22 cellular contexts compared by ENCODE assay signal in genomic region chr9:83006378-83006777, GRCh38. TPM values are rescaled to one million over a fixed set of nuclear protein-coding genes. Genes with fewer than 3 reads are reported as not detected.
A peak's percentile ranks its signal among the peaks of the same experiment; 100 is the strongest.
DNase-seq lines count a peak whose midpoint lies in the region; ATAC-seq and TF ChIP-seq lines count a peak whose summit lies in the region.
"Had no signal": no experiment of that assay in that cellular context is flagged by ENCODE, and none has a peak within 500 bp of the region (broad histone marks: within the 10 kb centered on the region; RNA-seq: fewer than 3 reads in every experiment).

No MANE protein-coding gene starts in this region.

- H3T11ph ChIP-seq in H9 (ENCODE audit: low read length), result no peak overlapping the region

- peaks cover 6% of the 10 kb centered on the region for H3K27me3 Mint-ChIP-seq in memory B cell
- no peaks in the 10 kb centered on the region for H3K27me3 Mint-ChIP-seq in H9 (ENCODE audit: low read depth)
- H3K27me3 Mint-ChIP-seq: activated T-cell treated with anti-CD3 and anti-CD28 coated beads, Interleukin-2, amount 50 U/mL, for 24 hours had no signal

- no peak overlapping the region for H2BK15ac ChIP-seq in H9 (ENCODE audit: low read depth, low read length)

- H2AFZ ChIP-seq in H9 (ENCODE audit: low read length), result no peak overlapping the region

- H3K56ac ChIP-seq in H9 (ENCODE audit: insufficient read length, low read depth, low read length), result no peak overlapping the region

- no peak for DNase-seq in memory B cell (ENCODE audit: low spot score in 2 of 2)
- no peak for DNase-seq in H9
- DNase-seq in stimulated activated naive CD4-positive, alpha-beta T cell treated with Interleukin-2 at 50 U/mL for 16 hours (lab: John Stamatoyannopoulos, UW), result no peak
- DNase-seq: activated CD4-positive, alpha-beta T cell treated with anti-CD3 and anti-CD28 coated beads, Interleukin-2, amount 50 U/mL, for 4 hours; activated T-cell treated with anti-CD3 and anti-CD28 coated beads, Interleukin-2, amount 50 U/mL, for 24 hours; Caco-2; foreskin keratinocyte; H7; hypothalamus; NCI-H1436; spleen had no signal

- no peak overlapping the region for H3K14ac ChIP-seq in H9 (ENCODE audit: insufficient read depth, low read length)

- H4K8ac ChIP-seq in H9 (replicated peaks; ENCODE audit: insufficient read length, low read depth, low read length), result no peak overlapping the region

- H3K4me3 Mint-ChIP-seq in memory B cell (no peak overlapping the region), H9 (no peak overlapping the region)
- H3K4me3 Mint-ChIP-seq: activated naive CD8-positive, alpha-beta T cell; activated T-cell treated with anti-CD3 and anti-CD28 coated beads, Interleukin-2, amount 50 U/mL, for 24 hours; brain; mesothelial cell of epicardium had no signal

- H3K23ac ChIP-seq in H9 (ENCODE audit: insufficient read length, low read depth, low read length), result no peak overlapping the region

- H3K4ac ChIP-seq in H9 (ENCODE audit: low read depth, low read length), result no peak overlapping the region

- no peaks in the 10 kb centered on the region for H3K79me2 ChIP-seq in H9 (ENCODE audit: insufficient read depth, low read length)

- H2AK5ac ChIP-seq in H9 (ENCODE audit: insufficient read length, low read length), result no peak overlapping the region

- H3K4me2 ChIP-seq in H9 (ENCODE audit: insufficient read depth, insufficient read length, low read length), result no peak overlapping the region
- H3K4me2 ChIP-seq: KMS-11 had no signal

- ATAC-seq in GM18868 (IDR thresholded peaks at IDR 0.05; ENCODE audit: unreplicated experiment), result peak; percentile 95
- peak; percentile 61 for ATAC-seq in GM21717 (IDR thresholded peaks at IDR 0.05; ENCODE audit: unreplicated experiment)
- peak; percentile 64 for ATAC-seq in HG03442 (IDR thresholded peaks at IDR 0.05; ENCODE audit: unreplicated experiment)
- ATAC-seq in memory B cell (ENCODE audit: low read depth), result peak; percentile 82
- no peak for ATAC-seq in HG02852 (IDR thresholded peaks at IDR 0.05; ENCODE audit: unreplicated experiment)
- ATAC-seq in GM19023 (IDR thresholded peaks at IDR 0.05; ENCODE audit: unreplicated experiment), result no peak
- ATAC-seq: foreskin keratinocyte had no signal

- H4K20me1 ChIP-seq in H9 (ENCODE audit: control insufficient read depth, insufficient read depth, insufficient read length), result no peaks in the 10 kb centered on the region

- no peak overlapping the region for H3K27ac Mint-ChIP-seq in memory B cell
- H3K27ac Mint-ChIP-seq in H9, result no peak overlapping the region
- H3K27ac Mint-ChIP-seq: activated naive CD8-positive, alpha-beta T cell; activated T-cell treated with anti-CD3 and anti-CD28 coated beads, Interleukin-2, amount 50 U/mL, for 24 hours; brain; mesothelial cell of epicardium had no signal

- H3K36me3 Mint-ChIP-seq in memory B cell (no peaks in the 10 kb centered on the region), H9 (ENCODE audit: insufficient read depth in 1 of 3, low read depth in 3 of 3) (no peaks in the 10 kb centered on the region)
- H3K36me3 Mint-ChIP-seq: activated naive CD8-positive, alpha-beta T cell; brain; mesothelial cell of epicardium had no signal

- H2BK120ac ChIP-seq in H9 (ENCODE audit: low read depth, low read length, poor library complexity, severe bottlenecking), result no peak overlapping the region

- TF ChIP-seq CTCF in H9 (conservative IDR thresholded peaks at IDR 0.05), result no peak

- H3K4me1 Mint-ChIP-seq in memory B cell (no peaks in the 10 kb centered on the region), H9 (no peaks in the 10 kb centered on the region)
- H3K4me1 Mint-ChIP-seq: brain had no signal

- no peaks in the 10 kb centered on the region for H3K27me3 ChIP-seq in H9 (ENCODE audit: insufficient read depth, low read length)
- H3K27me3 ChIP-seq: foreskin keratinocyte, spleen, tibial nerve had no signal

- no peak overlapping the region for H3K27ac ChIP-seq in H9 (ENCODE audit: insufficient read length, low read depth, low read length)
- H3K27ac ChIP-seq: foreskin keratinocyte, KMS-11, RWPE1, spleen, tibial nerve had no signal

- H3K79me1 ChIP-seq in H9 (ENCODE audit: insufficient read depth, low read depth, low read length, poor library complexity, severe bottlenecking), result no peaks in the 10 kb centered on the region

- no peak overlapping the region for H4K91ac ChIP-seq in H9 (ENCODE audit: insufficient read length, low read depth, low read length)

- no peak overlapping the region for H4K5ac ChIP-seq in H9 (ENCODE audit: insufficient read length, low read depth, low read length)

- H3K9me3 ChIP-seq in H9 (ENCODE audit: control insufficient read depth, low read depth, low read length), result no peaks in the 10 kb centered on the region
- H3K9me3 ChIP-seq: Caco-2, spleen, tibial nerve had no signal

- H3K18ac ChIP-seq in H9 (ENCODE audit: insufficient read length, low read depth, low read length), result no peak overlapping the region

- H3K9ac ChIP-seq in H9 (ENCODE audit: extremely low read depth, insufficient read length, low read length), result no peak overlapping the region
- H3K9ac ChIP-seq: KMS-11 had no signal

- H2BK20ac ChIP-seq in H9 (ENCODE audit: low read depth, low read length, poor library complexity, severe bottlenecking), result no peak overlapping the region

- no peaks in the 10 kb centered on the region for H3K23me2 ChIP-seq in H9 (ENCODE audit: insufficient read length, low read depth, low read length, poor library complexity, severe bottlenecking)

- H3K4me1 ChIP-seq in H9 (ENCODE audit: insufficient read depth, low read length), result no peaks in the 10 kb centered on the region
- H3K4me1 ChIP-seq: Caco-2, spleen, tibial nerve had no signal

- no peak overlapping the region for H2BK12ac ChIP-seq in H9 (ENCODE audit: insufficient read length, low read depth, low read length)

- H2BK5ac ChIP-seq in H9 (ENCODE audit: insufficient read length, low read length), result no peak overlapping the region

- peaks cover 6% of the 10 kb centered on the region for H3K9me3 Mint-ChIP-seq in memory B cell
- H3K9me3 Mint-ChIP-seq in H9, result no peaks in the 10 kb centered on the region
- H3K9me3 Mint-ChIP-seq: activated T-cell treated with anti-CD3 and anti-CD28 coated beads, Interleukin-2, amount 50 U/mL, for 24 hours; brain; mesothelial cell of epicardium had no signal

RNA-seq across cellular contexts. Expression of gene RASEF, which starts 56.6 kb away (rescaled TPM):
- total RNA-seq in H9 (2021), result 1.9 and 2.2 TPM in 2 replicates

Comparison
In these comparisons a context has a peak if more than half of its experiments do, and no peak if none do; other contexts are left out.
1. ATAC-seq: peak in GM18868 (single experiment), GM21717 (single experiment), HG03442 (single experiment) and memory B cell (single experiment); none in HG02852 (single experiment) and GM19023 (single experiment).